18 cellular contexts compared by ENCODE assay signal in genomic region chr5:1545126-1545797, GRCh38. TPM values are rescaled to one million over a fixed set of nuclear protein-coding genes. Genes with fewer than 3 reads are reported as not detected.
DNase-seq lines count a peak whose midpoint lies in the region; TF ChIP-seq lines count a peak whose summit lies in the region.
"Had no signal": no experiment of that assay in that cellular context is flagged by ENCODE, and none has a peak within 500 bp of the region (broad histone marks: within the 10 kb centered on the region; RNA-seq: fewer than 3 reads in every experiment).

No MANE protein-coding gene starts in this region.

- no peaks in the 10 kb centered on the region for H3K36me3 Mint-ChIP-seq in activated CD4-positive, alpha-beta memory T cell treated with anti-CD3 and anti-CD28 coated beads, Interleukin-2, amount 10 ng/mL, durations not matched to agents 7 days and 5 days (ENCODE audit: low read depth)
- no peaks in the 10 kb centered on the region for H3K36me3 Mint-ChIP-seq in activated CD4-positive, alpha-beta memory T cell treated with anti-CD3 and anti-CD28 coated beads for 36 hours
- H3K36me3 Mint-ChIP-seq in brain: no peaks in the 10 kb centered on the region

- no peak overlapping the region for H3K27ac Mint-ChIP-seq in activated CD4-positive, alpha-beta memory T cell treated with anti-CD3 and anti-CD28 coated beads, Interleukin-2, amount 10 ng/mL, durations not matched to agents 7 days and 5 days
- no peak overlapping the region for H3K27ac Mint-ChIP-seq in activated CD4-positive, alpha-beta memory T cell treated with anti-CD3 and anti-CD28 coated beads for 36 hours
- H3K27ac Mint-ChIP-seq in brain: peak overlapping the region in 3 of 5 experiments; percentile 51 to 62 (median 55)
- H3K27ac Mint-ChIP-seq: activated T-helper 2 cell treated with anti-CD3 and anti-CD28 coated beads, Interferon-gamma antibody, Interleukin-2, Interleukin-4, amounts not matched to agents 10 μg/mL and 5 μg/mL and 100 μg/mL, durations not matched to agents 14 hours and 24 hours and 36 hours; nephron progenitor cell had no signal

- CTCF ChIA-PET in activated CD4-positive, alpha-beta memory T cell treated with anti-CD3 and anti-CD28 coated beads, Interleukin-2, amount 10 ng/mL, durations not matched to agents 7 days and 5 days (lab: Charles Lee): no interaction called here
- CTCF ChIA-PET in activated CD4-positive, alpha-beta memory T cell treated with anti-CD3 and anti-CD28 coated beads for 36 hours (lab: Charles Lee): no interaction called here

- TF ChIP-seq CTCF in brain (conservative IDR thresholded peaks at IDR 0.05): no peak

- no peaks in the 10 kb centered on the region for H3K9me3 Mint-ChIP-seq in activated CD4-positive, alpha-beta memory T cell treated with anti-CD3 and anti-CD28 coated beads, Interleukin-2, amount 10 ng/mL, durations not matched to agents 7 days and 5 days
- H3K9me3 Mint-ChIP-seq in activated CD4-positive, alpha-beta memory T cell treated with anti-CD3 and anti-CD28 coated beads for 36 hours: no peaks in the 10 kb centered on the region
- peaks cover 0 to 13% (median 0%) of the 10 kb centered on the region in 5 experiments for H3K9me3 Mint-ChIP-seq in brain
- H3K9me3 Mint-ChIP-seq: activated T-helper 2 cell treated with anti-CD3 and anti-CD28 coated beads, Interferon-gamma antibody, Interleukin-2, Interleukin-4, amounts not matched to agents 10 μg/mL and 5 μg/mL and 100 μg/mL, durations not matched to agents 14 hours and 24 hours and 36 hours had no signal

- no peaks in the 10 kb centered on the region for H3K4me1 Mint-ChIP-seq in activated CD4-positive, alpha-beta memory T cell treated with anti-CD3 and anti-CD28 coated beads, Interleukin-2, amount 10 ng/mL, durations not matched to agents 7 days and 5 days
- no peaks in the 10 kb centered on the region for H3K4me1 Mint-ChIP-seq in activated CD4-positive, alpha-beta memory T cell treated with anti-CD3 and anti-CD28 coated beads for 36 hours (ENCODE audit: low read depth)
- H3K4me1 Mint-ChIP-seq in brain: peaks cover 44% of the 10 kb centered on the region
- H3K4me1 Mint-ChIP-seq: nephron progenitor cell had no signal

- H3K27me3 Mint-ChIP-seq in activated CD4-positive, alpha-beta memory T cell treated with anti-CD3 and anti-CD28 coated beads, Interleukin-2, amount 10 ng/mL, durations not matched to agents 7 days and 5 days: no peaks in the 10 kb centered on the region
- H3K27me3 Mint-ChIP-seq in activated CD4-positive, alpha-beta memory T cell treated with anti-CD3 and anti-CD28 coated beads for 36 hours: no peaks in the 10 kb centered on the region
- peaks cover 6% of the 10 kb centered on the region for H3K27me3 Mint-ChIP-seq in brain

- intact Hi-C loops in activated CD4-positive, alpha-beta memory T cell treated with anti-CD3 and anti-CD28 coated beads for 36 hours (cut with micrococcal nuclease): no loop called here

- POLR2A ChIA-PET in activated CD4-positive, alpha-beta memory T cell treated with anti-CD3 and anti-CD28 coated beads, Interleukin-2, amount 10 ng/mL, durations not matched to agents 7 days and 5 days (lab: Charles Lee): no interaction called here
- POLR2A ChIA-PET in activated CD4-positive, alpha-beta memory T cell treated with anti-CD3 and anti-CD28 coated beads for 36 hours (lab: Charles Lee): no interaction called here

- DNase-seq in activated CD4-positive, alpha-beta memory T cell treated with anti-CD3 and anti-CD28 coated beads, Interleukin-2, amount 10 ng/mL, durations not matched to agents 7 days and 5 days: peak; percentile 3
- no peak for DNase-seq in activated CD4-positive, alpha-beta memory T cell treated with anti-CD3 and anti-CD28 coated beads for 36 hours
- DNase-seq in mucosa of gallbladder (ENCODE audit: low spot score) (peak; percentile 6), ureter (ENCODE audit: low spot score) (peak; percentile 15), NCI-H226 (no peak), SHP77 (lab: John Stamatoyannopoulos, UW) (no peak), cerebellum (ENCODE audit: low spot score) (no peak)
- DNase-seq: activated CD4-positive, alpha-beta T cell treated with anti-CD3 and anti-CD28 coated beads for 1 hour; foreskin melanocyte; IMR-90; MG63; midbrain; NCI-H2227 treated with DMSO at 0.1 percent for 48 hours; nephron progenitor cell; psoas muscle; stimulated activated CD8-positive, alpha-beta memory T cell treated with anti-CD3 and anti-CD28 coated beads, Interleukin-4, amount 100 ng/mL, for 48 hours had no signal

- H3K4me3 Mint-ChIP-seq in activated CD4-positive, alpha-beta memory T cell treated with anti-CD3 and anti-CD28 coated beads, Interleukin-2, amount 10 ng/mL, durations not matched to agents 7 days and 5 days: no peak overlapping the region
- no peak overlapping the region for H3K4me3 Mint-ChIP-seq in activated CD4-positive, alpha-beta memory T cell treated with anti-CD3 and anti-CD28 coated beads for 36 hours
- peak overlapping the region in 3 of 5 experiments; percentile 18 to 61 (median 43) for H3K4me3 Mint-ChIP-seq in brain
- H3K4me3 Mint-ChIP-seq: nephron progenitor cell had no signal

RNA-seq across cellular contexts. Expression of gene LPCAT1, which starts 21.5 kb away (rescaled TPM):
- 10 to 100 TPM; 68.7 to 71.4 TPM for total RNA-seq in activated CD4-positive, alpha-beta memory T cell treated with anti-CD3 and anti-CD28 coated beads, Interleukin-2, amount 10 ng/mL, durations not matched to agents 7 days and 5 days
- 10 to 100 TPM; 48.4 to 51.4 TPM for total RNA-seq in activated CD4-positive, alpha-beta memory T cell treated with anti-CD3 and anti-CD28 coated beads for 36 hours
- 81.3 TPM for polyA plus RNA-seq in brain (ENCODE audit: insufficient read depth, low read depth, low replicate concordance)
- total RNA-seq in mucosa of gallbladder: 119 TPM
- 48.0 TPM for total RNA-seq in ureter
- 82.4 TPM for total RNA-seq in cerebellum

Comparison
In these comparisons a context has a peak if more than half of its experiments do, and no peak if none do; other contexts are left out.
1. DNase-seq: peak in activated CD4-positive, alpha-beta memory T cell treated with anti-CD3 and anti-CD28 coated beads, Interleukin-2, amount 10 ng/mL, durations not matched to agents 7 days and 5 days (single experiment), mucosa of gallbladder (single experiment) and ureter (single experiment); none in activated CD4-positive, alpha-beta memory T cell treated with anti-CD3 and anti-CD28 coated beads for 36 hours (single experiment), NCI-H226 (single experiment), SHP77 (0 of 2) and cerebellum (single experiment).
2. H3K27ac Mint-ChIP-seq: peak in brain (3 of 5); none in activated CD4-positive, alpha-beta memory T cell treated with anti-CD3 and anti-CD28 coated beads, Interleukin-2, amount 10 ng/mL, durations not matched to agents 7 days and 5 days (single experiment) and activated CD4-positive, alpha-beta memory T cell treated with anti-CD3 and anti-CD28 coated beads for 36 hours (single experiment).
3. H3K4me3 Mint-ChIP-seq: peak in brain (3 of 5); none in activated CD4-positive, alpha-beta memory T cell treated with anti-CD3 and anti-CD28 coated beads, Interleukin-2, amount 10 ng/mL, durations not matched to agents 7 days and 5 days (single experiment) and activated CD4-positive, alpha-beta memory T cell treated with anti-CD3 and anti-CD28 coated beads for 36 hours (single experiment).